11 cellular contexts compared by ENCODE assay signal in the genomic region with DNA sequence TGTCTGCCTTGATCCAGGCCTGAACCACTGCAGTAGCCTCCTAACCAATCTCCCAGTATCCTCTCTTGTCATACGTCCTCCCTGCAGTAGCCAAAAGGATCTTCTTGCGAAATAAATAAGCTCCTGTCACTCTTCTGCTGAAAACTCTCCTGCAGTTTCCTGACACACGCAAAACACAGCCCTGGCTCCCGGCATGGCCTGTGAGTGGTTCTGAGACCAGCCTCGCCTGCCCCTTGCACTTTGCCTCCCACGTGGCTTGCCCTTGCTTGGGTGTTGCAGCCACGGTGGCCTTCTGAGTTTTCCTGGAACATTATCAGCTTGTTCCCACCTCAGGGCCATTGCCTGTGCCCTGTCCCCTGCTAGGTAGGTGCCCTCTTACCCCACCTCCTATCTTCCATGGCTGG. TPM values are rescaled to one million over a fixed set of nuclear protein-coding genes. Genes with fewer than 3 reads are reported as not detected.
DNase-seq lines count a peak whose midpoint lies in the region; ATAC-seq and TF ChIP-seq lines count a peak whose summit lies in the region.
"Had no signal": no experiment of that assay in that cellular context is flagged by ENCODE, and none has a peak within 500 bp of the region (broad histone marks: within the 10 kb centered on the region; RNA-seq: fewer than 3 reads in every experiment).

No MANE protein-coding gene starts in this region.

- H3K9me3 ChIP-seq in DND-41 (ENCODE audit: insufficient read depth, low read length, severe bottlenecking) = no peaks in the 10 kb centered on the region
- no peaks in the 10 kb centered on the region for H3K9me3 ChIP-seq in heart left ventricle
- no peaks in the 10 kb centered on the region for H3K9me3 ChIP-seq in gastrocnemius medialis

- peaks cover 93% of the 10 kb centered on the region for H3K79me2 ChIP-seq in DND-41 (ENCODE audit: insufficient read depth, low read length)
- H3K79me2 ChIP-seq in GM23338 (replicated peaks; ENCODE audit: insufficient read depth) = peaks cover 100% of the 10 kb centered on the region

- ATAC-seq in DND-41 (ENCODE audit: insufficient read depth, low read depth) = no peak
- no peak for ATAC-seq in activated CD8-positive, alpha-beta T cell treated with anti-CD3 and anti-CD28 coated beads, Interleukin-2, amount 10 ng/mL, durations not matched to agents 7 days and 5 days
- ATAC-seq in heart left ventricle = peak in 3 of 4 donors; percentile 16 to 30 (median 24)
- peak; percentile 92 to 93 for ATAC-seq in gastrocnemius medialis
- ATAC-seq in GM23338 = no peak
- no peak for ATAC-seq in GM19328 (IDR thresholded peaks at IDR 0.05; ENCODE audit: unreplicated experiment)
- no peak for ATAC-seq in activated naive CD4-positive, alpha-beta T cell treated with anti-CD3 and anti-CD28 coated beads, Interleukin-2, amount 50 U/mL, for 72 hours

- POLR2A ChIA-PET in activated CD8-positive, alpha-beta T cell treated with anti-CD3 and anti-CD28 coated beads, Interleukin-2, amount 10 ng/mL, durations not matched to agents 7 days and 5 days (lab: Charles Lee) = no interaction called here

- DNase-seq in DND-41 (no peak), heart left ventricle (no peak), gastrocnemius medialis (peak; percentile 8 to 64), NCI-H146 (lab: John Stamatoyannopoulos, UW) (no peak), GM23338 (ENCODE audit: low spot score) (no peak)
- DNase-seq in activated CD8-positive, alpha-beta T cell treated with anti-CD3 and anti-CD28 coated beads, Interleukin-2, amount 10 ng/mL, durations not matched to agents 7 days and 5 days = no peak
- DNase-seq in activated naive CD4-positive, alpha-beta T cell treated with anti-CD3 and anti-CD28 coated beads, Interleukin-2, amount 50 U/mL, for 72 hours (ENCODE audit: low spot score in 2 of 2) = no peak
- DNase-seq: dermis blood vessel endothelial cell, NCI-H2171, WERI-Rb-1 had no signal

- CTCF ChIA-PET in activated CD8-positive, alpha-beta T cell treated with anti-CD3 and anti-CD28 coated beads, Interleukin-2, amount 10 ng/mL, durations not matched to agents 7 days and 5 days (lab: Charles Lee) = no interaction called here

- no peaks in the 10 kb centered on the region for H3K9me3 Mint-ChIP-seq in activated CD8-positive, alpha-beta T cell treated with anti-CD3 and anti-CD28 coated beads, Interleukin-2, amount 10 ng/mL, durations not matched to agents 7 days and 5 days (ENCODE audit: insufficient read depth)
- no peaks in the 10 kb centered on the region for H3K9me3 Mint-ChIP-seq in GM23338
- H3K9me3 Mint-ChIP-seq in activated naive CD4-positive, alpha-beta T cell treated with anti-CD3 and anti-CD28 coated beads, Interleukin-2, amount 50 U/mL, for 72 hours = no peaks in the 10 kb centered on the region

- no peak for TF ChIP-seq POLR2A in heart left ventricle (IDR thresholded peaks at IDR 0.05)
- TF ChIP-seq POLR2A in gastrocnemius medialis (IDR thresholded peaks at IDR 0.05) = no peak

- H2AFZ ChIP-seq in DND-41 (ENCODE audit: low read depth, low read length) = no peak overlapping the region
- H2AFZ ChIP-seq in GM23338 = no peak overlapping the region

- H3K4me2 ChIP-seq in DND-41 (ENCODE audit: insufficient read depth, low read length) = no peak overlapping the region
- H3K4me2 ChIP-seq in GM23338 = no peak overlapping the region

- H3K9me2 ChIP-seq in GM23338 (ENCODE audit: insufficient read depth) = no peaks in the 10 kb centered on the region

- 64 to 72% (median 67%) methylated on average over 7 of the region's 7 CpGs for WGBS in heart left ventricle, 4 donors

- H3K27me3 Mint-ChIP-seq in activated CD8-positive, alpha-beta T cell treated with anti-CD3 and anti-CD28 coated beads, Interleukin-2, amount 10 ng/mL, durations not matched to agents 7 days and 5 days (ENCODE audit: low read depth) = no peaks in the 10 kb centered on the region
- peaks cover 9% of the 10 kb centered on the region for H3K27me3 Mint-ChIP-seq in GM23338 (ENCODE audit: insufficient read depth, low read depth, poor library complexity)

- TF ChIP-seq CTCF in DND-41 (IDR thresholded peaks at IDR 0.05; ENCODE audit: borderline replicate concordance, extremely low read depth, low read length, poor library complexity, severe bottlenecking) = no peak
- no peak for TF ChIP-seq CTCF in heart left ventricle (IDR thresholded peaks at IDR 0.05)
- TF ChIP-seq CTCF in gastrocnemius medialis (IDR thresholded peaks at IDR 0.05 in 4 of 5, conservative IDR thresholded peaks at IDR 0.05 in 1 of 5) = no peak
- no peak for TF ChIP-seq CTCF in GM23338 (conservative IDR thresholded peaks at IDR 0.05; ENCODE audit: low read depth in 2 of 2)

- H3K4me3 Mint-ChIP-seq in activated CD8-positive, alpha-beta T cell treated with anti-CD3 and anti-CD28 coated beads, Interleukin-2, amount 10 ng/mL, durations not matched to agents 7 days and 5 days = no peak overlapping the region
- H3K4me3 Mint-ChIP-seq in GM23338 = no peak overlapping the region; the same call in 2 of the 3 replicates

- H3K27me3 ChIP-seq in DND-41 (ENCODE audit: insufficient read depth, low read length, poor library complexity) (no peaks in the 10 kb centered on the region), heart left ventricle (no peaks in the 10 kb centered on the region), gastrocnemius medialis (no peaks in the 10 kb centered on the region), GM23338 (ENCODE audit: insufficient read depth) (no peaks in the 10 kb centered on the region)

- H3K36me3 ChIP-seq in DND-41 (ENCODE audit: insufficient read depth, low read length) (peaks cover 35% of the 10 kb centered on the region), heart left ventricle (peaks cover 0 to 7% (median 0%) of the 10 kb centered on the region in 9 donors), gastrocnemius medialis (no peaks in the 10 kb centered on the region), GM23338 (ENCODE audit: insufficient read depth) (no peaks in the 10 kb centered on the region)

- H3K4me1 ChIP-seq in DND-41 (ENCODE audit: insufficient read depth, low read length) (peaks cover 9% of the 10 kb centered on the region), heart left ventricle (peaks cover 0 to 32% (median 11%) of the 10 kb centered on the region in 12 donors), gastrocnemius medialis (peaks cover 13 to 28% of the 10 kb centered on the region in 2 donors), GM23338 (ENCODE audit: insufficient read depth) (peaks cover 12% of the 10 kb centered on the region)

- no peak overlapping the region for H3K4me3 ChIP-seq in DND-41 (ENCODE audit: low read depth in 1 of 2, low read length in 2 of 2)
- no peak overlapping the region for H3K4me3 ChIP-seq in heart left ventricle
- no peak overlapping the region for H3K4me3 ChIP-seq in gastrocnemius medialis
- no peak overlapping the region for H3K4me3 ChIP-seq in GM23338

- intact Hi-C loops in heart left ventricle (cut with DNase I) = loop anchor here in 1 of 10 donors (10.0 kb wide), 1 partner anchor 56 kb away; no protein-coding TSS in a partner anchor
- intact Hi-C loops in gastrocnemius medialis (cut with DNase I; ENCODE audit: low total_unique reads) = loop anchor here (10.0 kb wide), 1 partner anchor 136 kb away; a partner anchor contains a TSS

- no peak overlapping the region for H3K9ac ChIP-seq in DND-41 (ENCODE audit: low read depth, low read length)

- H3K27ac ChIP-seq in DND-41 (ENCODE audit: low read length) (0 out of 2 replicates have a peak overlapping the region, but pooled peaks have one; percentile 21), heart left ventricle (peak overlapping the region in 4 of 12 donors; percentile 3 to 25 (median 18)), gastrocnemius medialis (peak overlapping the region; percentile 67 to 91 (median 76)), GM23338 (ENCODE audit: low read depth) (no peak overlapping the region)
- H3K27ac ChIP-seq: WERI-Rb-1 had no signal

- peaks cover 66% of the 10 kb centered on the region for H4K20me1 ChIP-seq in DND-41 (ENCODE audit: insufficient read depth, low read length)
- H4K20me1 ChIP-seq in GM23338 (replicated peaks; ENCODE audit: insufficient read depth) = peaks cover 30% of the 10 kb centered on the region

- peaks cover 31% of the 10 kb centered on the region for H3K4me1 Mint-ChIP-seq in activated CD8-positive, alpha-beta T cell treated with anti-CD3 and anti-CD28 coated beads, Interleukin-2, amount 10 ng/mL, durations not matched to agents 7 days and 5 days (ENCODE audit: low read depth)
- peaks cover 29% of the 10 kb centered on the region for H3K4me1 Mint-ChIP-seq in GM23338

- 0 out of 2 replicates have a peak, but pooled peaks cover 6% of the 10 kb centered on the region for H3F3A ChIP-seq in GM23338 (replicated peaks; ENCODE audit: low read depth)

- in situ Hi-C loops in gastrocnemius medialis (cut with MboI; ENCODE audit: low sequenced_read_pairs in 4 of 4) = loop anchor here in 1 of 4 donors (10.0 kb wide), 1 partner anchor 104 kb away; a partner anchor contains a TSS

- H3K27ac Mint-ChIP-seq in activated CD8-positive, alpha-beta T cell treated with anti-CD3 and anti-CD28 coated beads, Interleukin-2, amount 10 ng/mL, durations not matched to agents 7 days and 5 days = peak overlapping the region; percentile 55
- H3K27ac Mint-ChIP-seq in GM23338 = no peak overlapping the region
- peak overlapping the region in 1 of 2 donors; percentile 86 for H3K27ac Mint-ChIP-seq in activated naive CD4-positive, alpha-beta T cell treated with anti-CD3 and anti-CD28 coated beads, Interleukin-2, amount 50 U/mL, for 72 hours

- peaks cover 27% of the 10 kb centered on the region for H3K36me3 Mint-ChIP-seq in activated CD8-positive, alpha-beta T cell treated with anti-CD3 and anti-CD28 coated beads, Interleukin-2, amount 10 ng/mL, durations not matched to agents 7 days and 5 days (ENCODE audit: low read depth)
- H3K36me3 Mint-ChIP-seq in GM23338 (ENCODE audit: low read depth) = peaks cover 34% of the 10 kb centered on the region
- peaks cover 0 to 11% of the 10 kb centered on the region in 2 donors for H3K36me3 Mint-ChIP-seq in activated naive CD4-positive, alpha-beta T cell treated with anti-CD3 and anti-CD28 coated beads, Interleukin-2, amount 50 U/mL, for 72 hours

RNA-seq across cellular contexts. Expression of a gene that starts 7.2 kb away (rescaled TPM):
- total RNA-seq in activated CD8-positive, alpha-beta T cell treated with anti-CD3 and anti-CD28 coated beads, Interleukin-2, amount 10 ng/mL, durations not matched to agents 7 days and 5 days = 10 to 100 TPM; 48.4 to 50.8 TPM
- total RNA-seq in heart left ventricle = 10 to 100 TPM; 32.2 to 50.4 (median 37.1) TPM
- 10 to 100 TPM; 29.7 to 48.7 TPM for polyA plus RNA-seq in heart left ventricle
- total RNA-seq in gastrocnemius medialis = 10 to 100 TPM; 17.0 to 22.6 (median 20.5) TPM
- total RNA-seq in GM23338 (2014; rRNA removed; shearing (Covaris generic)) = 51.3 and 61.5 TPM in 2 replicates
- 5.7 and 7.0 TPM in 2 replicates for polyA plus RNA-seq in GM23338 (2016; fragmentation: Nextera tagmentation; extraction: Ambion mirVana)
- total RNA-seq in activated naive CD4-positive, alpha-beta T cell treated with anti-CD3 and anti-CD28 coated beads, Interleukin-2, amount 50 U/mL, for 72 hours = 10 to 100 TPM; 19.4 to 48.7 TPM

RNA-seq across cellular contexts. Expression of a gene that starts 22.6 kb away (rescaled TPM):
- total RNA-seq in activated CD8-positive, alpha-beta T cell treated with anti-CD3 and anti-CD28 coated beads, Interleukin-2, amount 10 ng/mL, durations not matched to agents 7 days and 5 days = 100 to 1,000 TPM; 123 to 125 TPM
- total RNA-seq in heart left ventricle (10 to 100 TPM; 27.7 to 75.6 (median 35.0) TPM), gastrocnemius medialis (10 to 100 TPM; 31.4 to 75.2 (median 52.1) TPM)
- polyA plus RNA-seq in heart left ventricle (100 to 1,000 TPM in 1 of 2 donors, 10 to 100 TPM in 1; 23.7 to 125 TPM), GM23338 (2016; fragmentation: Nextera tagmentation; extraction: Ambion mirVana) (54.2 and 54.7 TPM in 2 replicates)
- 133 and 141 TPM in 2 replicates for total RNA-seq in GM23338 (2014; rRNA removed; shearing (Covaris generic))
- 100 to 1,000 TPM; 137 to 142 TPM for total RNA-seq in activated naive CD4-positive, alpha-beta T cell treated with anti-CD3 and anti-CD28 coated beads, Interleukin-2, amount 50 U/mL, for 72 hours

Comparison
In these comparisons a context has a peak if more than half of its experiments do, and no peak if none do; other contexts are left out.
1. ATAC-seq: peak in heart left ventricle (3 of 4) and gastrocnemius medialis (2 of 2); none in DND-41 (single experiment), activated CD8-positive, alpha-beta T cell treated with anti-CD3 and anti-CD28 coated beads, Interleukin-2, amount 10 ng/mL, durations not matched to agents 7 days and 5 days (single experiment), GM23338 (single experiment), GM19328 (single experiment) and activated naive CD4-positive, alpha-beta T cell treated with anti-CD3 and anti-CD28 coated beads, Interleukin-2, amount 50 U/mL, for 72 hours (0 of 2).
2. DNase-seq: peak in gastrocnemius medialis (2 of 2); none in DND-41 (single experiment), activated CD8-positive, alpha-beta T cell treated with anti-CD3 and anti-CD28 coated beads, Interleukin-2, amount 10 ng/mL, durations not matched to agents 7 days and 5 days (single experiment), heart left ventricle (0 of 5), NCI-H146 (single experiment), GM23338 (single experiment) and activated naive CD4-positive, alpha-beta T cell treated with anti-CD3 and anti-CD28 coated beads, Interleukin-2, amount 50 U/mL, for 72 hours (0 of 2).